ENCODE assay signal across 8 cellular contexts in genomic region chr15:66700412-66700801, GRCh38. TPM values are rescaled to one million over a fixed set of nuclear protein-coding genes. Genes with fewer than 3 reads are reported as not detected.
DNase-seq lines count a peak whose midpoint lies in the region; ATAC-seq and TF ChIP-seq lines count a peak whose summit lies in the region.

No MANE protein-coding gene starts in this region.

- peaks cover 23% of the 10 kb centered on the region for H3K79me2 ChIP-seq in PC-9 (ENCODE audit: low read depth)

- intact Hi-C loops in PC-9 (cut with micrococcal nuclease; ENCODE audit: unreplicated experiment), result no loop called here

- H2AFZ ChIP-seq in PC-9, result peak overlapping the region; percentile 88

- TF ChIP-seq CTCF in GM12875 (IDR thresholded peaks at IDR 0.05; ENCODE audit: borderline replicate concordance, insufficient read depth, low read depth, low read length), result no peak
- TF ChIP-seq CTCF in PC-9 (conservative IDR thresholded peaks at IDR 0.05), result no peak
- TF ChIP-seq CTCF in omental fat pad (IDR thresholded peaks at IDR 0.05), result no peak

- no peak for DNase-seq in PC-9
- no peak for DNase-seq in dedifferentiated amniotic fluid mesenchymal stem cell (ENCODE audit: extremely low spot score)
- DNase-seq in epidermal melanocyte (ENCODE audit: insufficient read length, low spot score), result no peak
- no peak for DNase-seq in amygdala (lab: John Stamatoyannopoulos, UW)
- DNase-seq in omental fat pad (ENCODE audit: low spot score), result no peak

- H4K20me1 ChIP-seq in PC-9 (ENCODE audit: insufficient read depth), result no peaks in the 10 kb centered on the region; the same call in 1 of the 2 replicates

- H3K9ac ChIP-seq in rectal smooth muscle tissue (ENCODE audit: low read length), result peak overlapping the region; percentile 24

- H3K4me1 ChIP-seq in PC-9 (replicated peaks; ENCODE audit: insufficient read depth) (peaks cover 18% of the 10 kb centered on the region), esophagus (ENCODE audit: control insufficient read depth in 2 of 2, insufficient read depth in 2 of 2, low read length in 1 of 2) (peaks cover 0 to 1% of the 10 kb centered on the region in 2 donors), rectal smooth muscle tissue (ENCODE audit: control insufficient read depth, insufficient read depth, low read length) (no peaks in the 10 kb centered on the region)

- H3K4me3 ChIP-seq in GM12875 (ENCODE audit: low read depth, low read length) (peak overlapping the region; percentile 55), PC-9 (peak overlapping the region; percentile 57), esophagus (ENCODE audit: low read depth in 1 of 2, low read length in 2 of 2) (peak overlapping the region; percentile 51 to 63), rectal smooth muscle tissue (ENCODE audit: low read length) (peak overlapping the region; percentile 55)

- no TSS peak for BruUV-seq in PC-9 (replicated peaks; lab: Mats Ljungman, UMichigan)

- peaks cover 5% of the 10 kb centered on the region; the same call in 1 of the 2 replicates for H3F3A ChIP-seq in PC-9 (ENCODE audit: insufficient read depth, low read depth)

- H3K27ac ChIP-seq in PC-9, result no peak overlapping the region
- peak overlapping the region; percentile 37 to 77 for H3K27ac ChIP-seq in esophagus (ENCODE audit: low read depth in 2 of 2, low read length in 1 of 2)
- peak overlapping the region; percentile 48 for H3K27ac ChIP-seq in rectal smooth muscle tissue (ENCODE audit: low read depth, low read length)

- H3K9me3 ChIP-seq in PC-9 (ENCODE audit: insufficient read depth, low read depth) (no peaks in the 10 kb centered on the region), esophagus (ENCODE audit: control insufficient read depth in 2 of 2, insufficient read depth in 1 of 2, low read depth in 1 of 2, low read length in 1 of 2) (no peaks in the 10 kb centered on the region)

- H3K27me3 ChIP-seq in PC-9 (ENCODE audit: insufficient read depth, low read depth) (no peaks in the 10 kb centered on the region), esophagus (ENCODE audit: control insufficient read depth in 1 of 2, insufficient read depth in 2 of 2, low read length in 2 of 2) (no peaks in the 10 kb centered on the region), rectal smooth muscle tissue (ENCODE audit: control insufficient read depth, insufficient read depth, low read length) (no peaks in the 10 kb centered on the region)

- ATAC-seq in omental fat pad (ENCODE audit: low FRiP score), result no peak

- peak overlapping the region; percentile 71 for H3K4me2 ChIP-seq in PC-9

- no peaks in the 10 kb centered on the region for H3K9me2 ChIP-seq in PC-9 (ENCODE audit: insufficient read depth)

- 9 to 10% methylated on average over 13 of the region's 13 CpGs for WGBS in esophagus, 2 donors

- POLR2A ChIA-PET in PC-9 (lab: Charles Lee; ENCODE audit: unreplicated experiment), result interaction anchor here (0.6 kb wide), 1 partner anchor 62 kb away, joined by 4 read pairs; no protein-coding TSS in a partner anchor

- H3K36me3 ChIP-seq in PC-9 (ENCODE audit: low read depth), result no peaks in the 10 kb centered on the region
- H3K36me3 ChIP-seq in esophagus (ENCODE audit: control insufficient read depth in 2 of 2, insufficient read depth in 2 of 2, low read length in 1 of 2), result no peaks in the 10 kb centered on the region
- H3K36me3 ChIP-seq in rectal smooth muscle tissue (ENCODE audit: control insufficient read depth, insufficient read depth, low read length), result no peaks in the 10 kb centered on the region

- CTCF ChIA-PET in PC-9 (lab: Charles Lee), result interaction anchor here (0.6 to 0.9 kb wide), 4 partner anchors 78 to 412 kb away, joined by 3 to 19 read pairs (median 12); no protein-coding TSS in a partner anchor

RNA-seq across cellular contexts. Expression of gene SMAD6, which starts 1.6 kb away (rescaled TPM):
- 7.1 and 10.6 TPM in 2 replicates for total RNA-seq in PC-9 (2021)
- polyA plus RNA-seq in esophagus, result 1 to 10 TPM in 1 of 2 donors, under 1 TPM in 1; 0.75 to 1.6 TPM
- 10 to 100 TPM; 15.6 to 44.9 (median 23.8) TPM for total RNA-seq in omental fat pad
